33 cellular contexts compared by ENCODE assay signal in genomic region chr3:49771340-49771938, GRCh38. TPM values are rescaled to one million over a fixed set of nuclear protein-coding genes. Genes with fewer than 3 reads are reported as not detected.
"Had no signal": no experiment of that assay in that cellular context is flagged by ENCODE, and none has a peak within 500 bp of the region (broad histone marks: within the 10 kb centered on the region; RNA-seq: fewer than 3 reads in every experiment).

No MANE protein-coding gene starts in this region.

- H3K4me3 Mint-ChIP-seq: activated CD4-positive, alpha-beta memory T cell treated with anti-CD3 and anti-CD28 coated beads for 36 hours; activated CD4-positive, alpha-beta T cell treated with anti-CD3 and anti-CD28 coated beads, Interleukin-2, amount 10 ng/mL, durations not matched to agents 24 days and 14 days; activated T-cell treated with anti-CD3 and anti-CD28 coated beads, Interleukin-2, amount 50 U/mL, for 4 hours; brain; immature natural killer cell; natural killer cell; neural progenitor cell; stimulated activated naive B cell treated with anti-CD40 and anti-IgM and Interleukin-4, amounts not matched to agents 10 μg/mL and 1 μg/mL and 100 μg/mL, for 72 hours had no signal

- H3K27ac Mint-ChIP-seq: activated CD4-positive, alpha-beta memory T cell treated with anti-CD3 and anti-CD28 coated beads for 36 hours; activated CD4-positive, alpha-beta T cell treated with anti-CD3 and anti-CD28 coated beads, Interleukin-2, amount 10 ng/mL, durations not matched to agents 24 days and 14 days; activated naive CD4-positive, alpha-beta T cell treated with anti-CD3 and anti-CD28 coated beads, Interleukin-2, amount 50 U/mL, for 72 hours; activated T-helper 2 cell treated with anti-CD3 and anti-CD28 coated beads, Interferon-gamma antibody, Interleukin-2, Interleukin-4, amounts not matched to agents 10 μg/mL and 5 μg/mL and 100 μg/mL, durations not matched to agents 14 hours and 24 hours and 36 hours; brain; natural killer cell; neural progenitor cell; stimulated activated naive B cell treated with anti-CD40 and anti-IgM and Interleukin-4, amounts not matched to agents 10 μg/mL and 1 μg/mL and 100 μg/mL, for 72 hours had no signal

- H3K4me1 Mint-ChIP-seq: neural progenitor cell had no signal

- H3K4me3 ChIP-seq: ascending aorta, cardiac muscle cell, colonic mucosa, gastroesophageal sphincter, heart left ventricle, neural progenitor cell, psoas muscle, sigmoid colon, stomach, tibial artery, upper lobe of right lung had no signal

- H3K4me2 ChIP-seq: neural progenitor cell had no signal

- H3K4me1 ChIP-seq: ascending aorta, colonic mucosa, neural progenitor cell, parathyroid adenoma had no signal

- H3K27me3 Mint-ChIP-seq: activated CD4-positive, alpha-beta memory T cell treated with anti-CD3 and anti-CD28 coated beads for 36 hours; activated CD4-positive, alpha-beta T cell treated with anti-CD3 and anti-CD28 coated beads, Interleukin-2, amount 10 ng/mL, durations not matched to agents 24 days and 14 days; brain; stimulated activated naive B cell treated with anti-CD40 and anti-IgM and Interleukin-4, amounts not matched to agents 10 μg/mL and 1 μg/mL and 100 μg/mL, for 72 hours had no signal

- H3K9me3 Mint-ChIP-seq: activated CD4-positive, alpha-beta memory T cell treated with anti-CD3 and anti-CD28 coated beads for 36 hours; activated CD4-positive, alpha-beta T cell treated with anti-CD3 and anti-CD28 coated beads, Interleukin-2, amount 10 ng/mL, durations not matched to agents 24 days and 14 days; activated naive CD4-positive, alpha-beta T cell treated with anti-CD3 and anti-CD28 coated beads, Interleukin-2, amount 50 U/mL, for 72 hours; activated T-cell treated with anti-CD3 and anti-CD28 coated beads, Interleukin-2, amount 50 U/mL, for 4 hours; activated T-helper 2 cell treated with anti-CD3 and anti-CD28 coated beads, Interferon-gamma antibody, Interleukin-2, Interleukin-4, amounts not matched to agents 10 μg/mL and 5 μg/mL and 100 μg/mL, durations not matched to agents 14 hours and 24 hours and 36 hours; brain; immature natural killer cell; natural killer cell; neural progenitor cell; stimulated activated naive B cell treated with anti-CD40 and anti-IgM and Interleukin-4, amounts not matched to agents 10 μg/mL and 1 μg/mL and 100 μg/mL, for 72 hours had no signal

- ATAC-seq: activated naive CD4-positive, alpha-beta T cell treated with anti-CD3 and anti-CD28 coated beads, Interleukin-2, amount 50 U/mL, for 72 hours; activated T-cell treated with anti-CD3 and anti-CD28 coated beads, Interleukin-2, amount 50 U/mL, for 4 hours; gastroesophageal sphincter; heart left ventricle; left colon; natural killer cell; psoas muscle; stimulated activated naive B cell treated with anti-CD40 and anti-IgM and Interleukin-4, amounts not matched to agents 10 μg/mL and 1 μg/mL and 100 μg/mL, for 72 hours; upper lobe of right lung had no signal

- FAIRE-seq: kidney, small intestine had no signal

- H3K27me3 ChIP-seq: ascending aorta, cardiac muscle cell, colonic mucosa, gastroesophageal sphincter, heart left ventricle, neural progenitor cell, sigmoid colon, stomach, tibial artery, upper lobe of right lung had no signal

- H3K9ac ChIP-seq: neural progenitor cell, parathyroid adenoma had no signal

- DNase-seq: activated CD4-positive, alpha-beta memory T cell treated with anti-CD3 and anti-CD28 coated beads for 36 hours; activated CD4-positive, alpha-beta T cell treated with anti-CD3 and anti-CD28 coated beads, Interleukin-2, amount 10 ng/mL, durations not matched to agents 24 days and 14 days; activated CD4-positive, CD25-positive, alpha-beta regulatory T cell treated with anti-CD3 and anti-CD28 coated beads, Interleukin-2, amount 50 U/mL, for 72 hours; activated T-cell treated with anti-CD3 and anti-CD28 coated beads, Interleukin-2, amount 50 U/mL, for 4 hours; cerebellar nuclear complex; colonic mucosa; effector CD8-positive, alpha-beta T cell; heart left ventricle; hypothalamus; immature natural killer cell; kidney; left colon; natural killer cell; occipital lobe; psoas muscle; sigmoid colon; small intestine; stimulated activated naive B cell treated with anti-CD40 and anti-IgM and Interleukin-4, amounts not matched to agents 10 μg/mL and 1 μg/mL and 100 μg/mL, for 72 hours; stomach; T-helper 9 cell; tibial artery; upper lobe of right lung; WERI-Rb-1 had no signal

- H3K36me3 ChIP-seq: colonic mucosa, neural progenitor cell had no signal

- H3K36me3 Mint-ChIP-seq: immature natural killer cell, natural killer cell had no signal

- H3K9me3 ChIP-seq: ascending aorta, colonic mucosa, gastroesophageal sphincter, heart left ventricle, psoas muscle, sigmoid colon, stomach, tibial artery, upper lobe of right lung had no signal

- H3K27ac ChIP-seq: ascending aorta, colonic mucosa, gastroesophageal sphincter, heart left ventricle, neural progenitor cell, parathyroid adenoma, psoas muscle, sigmoid colon, stomach, tibial artery, upper lobe of right lung, WERI-Rb-1 had no signal

- H2AFZ ChIP-seq: neural progenitor cell, parathyroid adenoma had no signal

RNA-seq across cellular contexts. Expression of gene CDHR4, which starts 28.2 kb away (rescaled TPM):
- total RNA-seq: activated CD4-positive, alpha-beta T cell treated with anti-CD3 and anti-CD28 coated beads, Interleukin-2, amount 10 ng/mL, durations not matched to agents 24 days and 14 days; activated T-cell treated with anti-CD3 and anti-CD28 coated beads, Interleukin-2, amount 50 U/mL, for 4 hours; activated T-helper 2 cell treated with anti-CD3 and anti-CD28 coated beads, Interferon-gamma antibody, Interleukin-2, Interleukin-4, amounts not matched to agents 10 μg/mL and 5 μg/mL and 100 μg/mL, durations not matched to agents 14 hours and 24 hours and 36 hours; ascending aorta; cardiac muscle cell; colonic mucosa; dermis microvascular lymphatic vessel endothelial cell; epithelial cell of proximal tubule; heart left ventricle; occipital lobe; psoas muscle; upper lobe of right lung had no signal
- polyA plus RNA-seq: heart left ventricle, immature natural killer cell had no signal

RNA-seq across cellular contexts. Expression of gene INKA1, which starts 31.6 kb away (rescaled TPM):
- total RNA-seq: ascending aorta had no signal
